16 cellular contexts compared by ENCODE assay signal in genomic region chr3:16359331-16359730, GRCh38.
DNase-seq lines count a peak whose midpoint lies in the region; ATAC-seq and TF ChIP-seq lines count a peak whose summit lies in the region.
"Had no signal": no experiment of that assay in that cellular context is flagged by ENCODE, and none has a peak within 500 bp of the region (broad histone marks: within the 10 kb centered on the region; RNA-seq: fewer than 3 reads in every experiment).

No MANE protein-coding gene starts in this region.

- H3K4me1 Mint-ChIP-seq in T-helper 1 cell treated with Interleukin-12 subunit alpha and Interleukin-12 subunit beta and Interleukin-4 antibody, amounts not matched to agents 30 μg/mL and 1 μg/mL, for 36 hours (ENCODE audit: low read depth) = peaks cover 30% of the 10 kb centered on the region
- peaks cover 21% of the 10 kb centered on the region for H3K4me1 Mint-ChIP-seq in activated T-helper 2 cell treated with anti-CD3 and anti-CD28 coated beads, Interferon-gamma antibody, Interleukin-2, Interleukin-4, amounts not matched to agents 10 μg/mL and 5 μg/mL and 100 μg/mL, durations not matched to agents 14 hours and 24 hours and 36 hours (ENCODE audit: low read depth)
- peaks cover 32 to 43% of the 10 kb centered on the region in 2 donors for H3K4me1 Mint-ChIP-seq in natural killer cell

- intact Hi-C loops in activated T-helper 2 cell treated with anti-CD3 and anti-CD28 coated beads, Interferon-gamma antibody, Interleukin-2, Interleukin-4, amounts not matched to agents 10 μg/mL and 5 μg/mL and 100 μg/mL, durations not matched to agents 14 hours and 24 hours and 36 hours (cut with micrococcal nuclease) = no loop called here
- intact Hi-C loops in natural killer cell (cut with micrococcal nuclease) = no loop called here

- H3K4me3 Mint-ChIP-seq in T-helper 1 cell treated with Interleukin-12 subunit alpha and Interleukin-12 subunit beta and Interleukin-4 antibody, amounts not matched to agents 30 μg/mL and 1 μg/mL, for 36 hours = no peak overlapping the region
- H3K4me3 Mint-ChIP-seq in activated T-helper 2 cell treated with anti-CD3 and anti-CD28 coated beads, Interferon-gamma antibody, Interleukin-2, Interleukin-4, amounts not matched to agents 10 μg/mL and 5 μg/mL and 100 μg/mL, durations not matched to agents 14 hours and 24 hours and 36 hours (ENCODE audit: low read depth) = no peak overlapping the region
- no peak overlapping the region for H3K4me3 Mint-ChIP-seq in natural killer cell

- peaks cover 39% of the 10 kb centered on the region for H3K36me3 Mint-ChIP-seq in T-helper 1 cell treated with Interleukin-12 subunit alpha and Interleukin-12 subunit beta and Interleukin-4 antibody, amounts not matched to agents 30 μg/mL and 1 μg/mL, for 36 hours (ENCODE audit: low read depth)
- H3K36me3 Mint-ChIP-seq in activated T-helper 2 cell treated with anti-CD3 and anti-CD28 coated beads, Interferon-gamma antibody, Interleukin-2, Interleukin-4, amounts not matched to agents 10 μg/mL and 5 μg/mL and 100 μg/mL, durations not matched to agents 14 hours and 24 hours and 36 hours (ENCODE audit: low read depth) = peaks cover 51% of the 10 kb centered on the region
- no peaks in the 10 kb centered on the region for H3K36me3 Mint-ChIP-seq in natural killer cell

- ATAC-seq in GM19468 (IDR thresholded peaks at IDR 0.05; ENCODE audit: extremely low read depth, unreplicated experiment) (peak; percentile 28), natural killer cell (no peak)

- DNase-seq in T-helper 1 cell (no peak), natural killer cell (no peak), amygdala (lab: John Stamatoyannopoulos, UW) (no peak), middle frontal gyrus (ENCODE audit: extremely low spot score, low spot score) (no peak)
- DNase-seq in activated T-helper 2 cell treated with anti-CD3 and anti-CD28 coated beads, Interferon-gamma antibody, Interleukin-2, Interleukin-4, amounts not matched to agents 10 μg/mL and 5 μg/mL and 100 μg/mL, durations not matched to agents 14 hours and 24 hours and 36 hours (ENCODE audit: low spot score) = no peak
- no peak for DNase-seq in stimulated activated CD4-positive, alpha-beta T cell treated with anti-CD3 and anti-CD28 coated beads, Interleukin-1b, Interleukin-23, amount 100 ng/mL, for 48 hours
- DNase-seq: activated CD8-positive, alpha-beta memory T cell treated with anti-CD3 and anti-CD28 coated beads for 24 hours; adrenal gland; Calu3; NCI-H1092; NCI-H345; PC-9; T-helper 9 cell; thyroid gland had no signal

- no peak for TF ChIP-seq CTCF in natural killer cell (IDR thresholded peaks at IDR 0.05)

- no peaks in the 10 kb centered on the region for H3K9me3 Mint-ChIP-seq in T-helper 1 cell treated with Interleukin-12 subunit alpha and Interleukin-12 subunit beta and Interleukin-4 antibody, amounts not matched to agents 30 μg/mL and 1 μg/mL, for 36 hours
- no peaks in the 10 kb centered on the region for H3K9me3 Mint-ChIP-seq in activated T-helper 2 cell treated with anti-CD3 and anti-CD28 coated beads, Interferon-gamma antibody, Interleukin-2, Interleukin-4, amounts not matched to agents 10 μg/mL and 5 μg/mL and 100 μg/mL, durations not matched to agents 14 hours and 24 hours and 36 hours
- no peaks in the 10 kb centered on the region for H3K9me3 Mint-ChIP-seq in natural killer cell

- peak overlapping the region; percentile 23 for H3K27ac Mint-ChIP-seq in T-helper 1 cell treated with Interleukin-12 subunit alpha and Interleukin-12 subunit beta and Interleukin-4 antibody, amounts not matched to agents 30 μg/mL and 1 μg/mL, for 36 hours
- H3K27ac Mint-ChIP-seq in activated T-helper 2 cell treated with anti-CD3 and anti-CD28 coated beads, Interferon-gamma antibody, Interleukin-2, Interleukin-4, amounts not matched to agents 10 μg/mL and 5 μg/mL and 100 μg/mL, durations not matched to agents 14 hours and 24 hours and 36 hours = peak overlapping the region; percentile 38
- H3K27ac Mint-ChIP-seq in natural killer cell = peak overlapping the region; percentile 31 to 34

- H3K27me3 Mint-ChIP-seq in T-helper 1 cell treated with Interleukin-12 subunit alpha and Interleukin-12 subunit beta and Interleukin-4 antibody, amounts not matched to agents 30 μg/mL and 1 μg/mL, for 36 hours (ENCODE audit: low read depth) = no peaks in the 10 kb centered on the region
- H3K27me3 Mint-ChIP-seq in activated T-helper 2 cell treated with anti-CD3 and anti-CD28 coated beads, Interferon-gamma antibody, Interleukin-2, Interleukin-4, amounts not matched to agents 10 μg/mL and 5 μg/mL and 100 μg/mL, durations not matched to agents 14 hours and 24 hours and 36 hours (ENCODE audit: low read depth) = no peaks in the 10 kb centered on the region
- H3K27me3 Mint-ChIP-seq in natural killer cell (ENCODE audit: low read depth in 2 of 2) = no peaks in the 10 kb centered on the region
